In the genomic region with DNA sequence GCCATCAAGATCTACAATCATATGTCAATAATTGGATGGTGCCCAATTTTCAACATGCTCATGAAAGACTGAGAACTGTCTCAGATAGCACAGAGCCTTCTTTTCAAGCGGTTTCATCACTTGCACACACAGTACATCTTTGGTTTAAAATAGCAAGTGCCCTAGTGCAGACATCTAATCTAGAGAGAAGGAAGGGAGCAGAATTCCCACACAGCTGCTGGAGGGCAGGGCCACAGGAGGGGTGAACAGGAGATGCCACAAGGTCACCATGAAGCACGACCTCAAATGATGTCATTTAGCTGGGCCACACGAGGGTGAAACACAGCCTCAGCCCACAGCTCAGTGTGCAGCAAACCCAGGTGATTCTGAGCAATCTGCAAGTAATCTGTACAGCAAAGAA, we compare ENCODE assay signal across 19 cellular contexts. TPM values are rescaled to one million over a fixed set of nuclear protein-coding genes. Genes with fewer than 3 reads are reported as not detected.
A peak's percentile ranks its signal among the peaks of the same experiment; 100 is the strongest.
DNase-seq lines count a peak whose midpoint lies in the region; ATAC-seq and TF ChIP-seq lines count a peak whose summit lies in the region.
"Had no signal": no experiment of that assay in that cellular context is flagged by ENCODE, and none has a peak within 500 bp of the region (broad histone marks: within the 10 kb centered on the region; RNA-seq: fewer than 3 reads in every experiment).

No MANE protein-coding gene starts in this region.

- H3K4me1 Mint-ChIP-seq in CD4-positive, alpha-beta memory T cell, result peaks cover 79 to 96% (median 87%) of the 10 kb centered on the region in 4 donors
- peaks cover 92% of the 10 kb centered on the region for H3K4me1 Mint-ChIP-seq in activated CD8-positive, alpha-beta T cell treated with anti-CD3 and anti-CD28 coated beads, Interleukin-2, amount 10 ng/mL, durations not matched to agents 7 days and 5 days (ENCODE audit: low read depth)

- no peaks in the 10 kb centered on the region for H3K27me3 ChIP-seq in CD4-positive, alpha-beta memory T cell (ENCODE audit: insufficient read depth, low read length)
- H3K27me3 ChIP-seq in KMS-11 (ENCODE audit: insufficient read depth, low read depth) (no peaks in the 10 kb centered on the region), upper lobe of right lung (peaks cover 5% of the 10 kb centered on the region)
- H3K27me3 ChIP-seq: spleen, thyroid gland had no signal

- CTCF ChIA-PET in CD4-positive, alpha-beta memory T cell (lab: Charles Lee; ENCODE audit: partially characterized antibody), result interaction anchor here (1.1 to 1.5 kb wide), 2 partner anchors 13 to 52 kb away, joined by 3 to 4 read pairs; no protein-coding TSS in a partner anchor
- CTCF ChIA-PET in activated CD8-positive, alpha-beta T cell treated with anti-CD3 and anti-CD28 coated beads, Interleukin-2, amount 10 ng/mL, durations not matched to agents 7 days and 5 days (lab: Charles Lee), result interaction anchor here (0.8 to 3.9 kb wide), 8 partner anchors 12 to 125 kb away, joined by 3 to 21 read pairs (median 5); no protein-coding TSS in a partner anchor

- H3K9ac ChIP-seq in KMS-11, result no peak overlapping the region

- ATAC-seq in activated CD8-positive, alpha-beta T cell treated with anti-CD3 and anti-CD28 coated beads, Interleukin-2, amount 10 ng/mL, durations not matched to agents 7 days and 5 days, result peak; percentile 62
- no peak for ATAC-seq in upper lobe of right lung
- ATAC-seq: esophagus mucosa, HCT116, mucosa of descending colon had no signal

- H3K27ac Mint-ChIP-seq in CD4-positive, alpha-beta memory T cell, result peak overlapping the region; percentile 15 to 86 (median 74)
- H3K27ac Mint-ChIP-seq in activated CD8-positive, alpha-beta T cell treated with anti-CD3 and anti-CD28 coated beads, Interleukin-2, amount 10 ng/mL, durations not matched to agents 7 days and 5 days, result peak overlapping the region; percentile 73

- H3K9me3 ChIP-seq in CD4-positive, alpha-beta memory T cell (ENCODE audit: control insufficient read depth in 1 of 2, low read length in 2 of 2), result no peaks in the 10 kb centered on the region
- no peaks in the 10 kb centered on the region for H3K9me3 ChIP-seq in upper lobe of right lung
- H3K9me3 ChIP-seq: mucosa of descending colon, spleen, thyroid gland had no signal

- no peak overlapping the region for H2AFZ ChIP-seq in KMS-11 (ENCODE audit: low read depth)

- peaks cover 0 to 1% of the 10 kb centered on the region in 2 donors for H3K27me3 Mint-ChIP-seq in CD4-positive, alpha-beta memory T cell
- H3K27me3 Mint-ChIP-seq in activated CD8-positive, alpha-beta T cell treated with anti-CD3 and anti-CD28 coated beads, Interleukin-2, amount 10 ng/mL, durations not matched to agents 7 days and 5 days (ENCODE audit: low read depth), result no peaks in the 10 kb centered on the region

- H3K9me3 Mint-ChIP-seq in CD4-positive, alpha-beta memory T cell, result no peaks in the 10 kb centered on the region
- no peaks in the 10 kb centered on the region for H3K9me3 Mint-ChIP-seq in activated CD8-positive, alpha-beta T cell treated with anti-CD3 and anti-CD28 coated beads, Interleukin-2, amount 10 ng/mL, durations not matched to agents 7 days and 5 days (ENCODE audit: insufficient read depth)

- H3K4me2 ChIP-seq in KMS-11, result peak overlapping the region; percentile 8; the same call in 1 of the 2 replicates

- peaks cover 97% of the 10 kb centered on the region for H3K4me1 ChIP-seq in CD4-positive, alpha-beta memory T cell (ENCODE audit: insufficient read depth, low read length)
- peaks cover 42% of the 10 kb centered on the region for H3K4me1 ChIP-seq in KMS-11 (ENCODE audit: low read depth, poor library complexity, severe bottlenecking)
- H3K4me1 ChIP-seq in upper lobe of right lung, result no peaks in the 10 kb centered on the region

- POLR2A ChIA-PET in CD4-positive, alpha-beta memory T cell (lab: Charles Lee; ENCODE audit: partially characterized antibody), result interaction anchor here (0.8 to 14.8 kb wide), 7 partner anchors 9 to 36 kb away, joined by 3 to 159 read pairs (median 6); no protein-coding TSS in a partner anchor
- POLR2A ChIA-PET in activated CD8-positive, alpha-beta T cell treated with anti-CD3 and anti-CD28 coated beads, Interleukin-2, amount 10 ng/mL, durations not matched to agents 7 days and 5 days (lab: Charles Lee), result interaction anchor here (0.9 to 2.0 kb wide), 4 partner anchors 15 to 63 kb away, joined by 3 to 5 read pairs (median 3); no protein-coding TSS in a partner anchor

- TF ChIP-seq CTCF in KMS-11 (conservative IDR thresholded peaks at IDR 0.05; ENCODE audit: low read depth, low read length) (no peak), upper lobe of right lung (IDR thresholded peaks at IDR 0.05) (no peak)

- peaks cover 14% of the 10 kb centered on the region for H3K36me3 ChIP-seq in CD4-positive, alpha-beta memory T cell (ENCODE audit: insufficient read depth, low read length)
- no peaks in the 10 kb centered on the region for H3K36me3 ChIP-seq in KMS-11 (ENCODE audit: insufficient read depth)
- H3K36me3 ChIP-seq in upper lobe of right lung, result no peaks in the 10 kb centered on the region
- H3K36me3 ChIP-seq: spleen, thyroid gland had no signal

- H3K4me3 ChIP-seq in CD4-positive, alpha-beta memory T cell (ENCODE audit: low read length in 2 of 2), result no peak overlapping the region
- H3K4me3 ChIP-seq in KMS-11 (IDR thresholded peaks at IDR 0.05; ENCODE audit: insufficient read depth, low read depth, low read length), result no peak overlapping the region
- H3K4me3 ChIP-seq in upper lobe of right lung, result no peak overlapping the region
- H3K4me3 ChIP-seq: mucosa of descending colon, spleen, thyroid gland had no signal

- peak in 1 of 5 donors; percentile 52 for DNase-seq in CD4-positive, alpha-beta memory T cell
- peak; percentile 69 for DNase-seq in activated CD8-positive, alpha-beta T cell treated with anti-CD3 and anti-CD28 coated beads, Interleukin-2, amount 10 ng/mL, durations not matched to agents 7 days and 5 days
- DNase-seq in myocyte (ENCODE audit: low read depth) (peak; percentile 72), upper lobe of right lung (no peak), HuH-7.5 (ENCODE audit: low spot score) (no peak), superior temporal gyrus (ENCODE audit: extremely low spot score) (no peak), A172 (ENCODE audit: low spot score) (no peak)
- DNase-seq: activated CD8-positive, alpha-beta memory T cell treated with anti-CD3 and anti-CD28 coated beads for 24 hours; aorta; head of caudate nucleus; mucosa of descending colon; NCI-H1694; RPMI8226; spleen; T-helper 9 cell; thyroid gland had no signal

- H3K4me3 Mint-ChIP-seq in CD4-positive, alpha-beta memory T cell, result peak overlapping the region; percentile 18 to 81 (median 62)
- peak overlapping the region; percentile 28 for H3K4me3 Mint-ChIP-seq in activated CD8-positive, alpha-beta T cell treated with anti-CD3 and anti-CD28 coated beads, Interleukin-2, amount 10 ng/mL, durations not matched to agents 7 days and 5 days

- peaks cover 8 to 66% of the 10 kb centered on the region in 2 donors for H3K36me3 Mint-ChIP-seq in CD4-positive, alpha-beta memory T cell
- H3K36me3 Mint-ChIP-seq in activated CD8-positive, alpha-beta T cell treated with anti-CD3 and anti-CD28 coated beads, Interleukin-2, amount 10 ng/mL, durations not matched to agents 7 days and 5 days (ENCODE audit: low read depth), result peaks cover 56% of the 10 kb centered on the region

- H3K79me2 ChIP-seq in KMS-11 (ENCODE audit: insufficient read depth, low read depth), result no peaks in the 10 kb centered on the region

- intact Hi-C loops in CD4-positive, alpha-beta memory T cell (cut with micrococcal nuclease), result loop anchor here (2.0 to 5.0 kb wide), 3 partner anchors 14 to 37 kb away; no protein-coding TSS in a partner anchor
- intact Hi-C loops in upper lobe of right lung (cut with DNase I), result no loop called here

- H4K20me1 ChIP-seq in KMS-11 (ENCODE audit: insufficient read depth), result no peaks in the 10 kb centered on the region

- H3K27ac ChIP-seq in CD4-positive, alpha-beta memory T cell (ENCODE audit: low read depth, low read length), result no peak overlapping the region
- peak overlapping the region; percentile 15; the same call in 1 of the 2 replicates for H3K27ac ChIP-seq in KMS-11
- H3K27ac ChIP-seq in upper lobe of right lung, result no peak overlapping the region
- H3K27ac ChIP-seq: spleen had no signal

RNA-seq across cellular contexts. Expression of gene LEF1, which starts 24.3 kb away (rescaled TPM):
- total RNA-seq in CD4-positive, alpha-beta memory T cell, result 100 to 1,000 TPM; 363 to 382 TPM
- 100 to 1,000 TPM; 307 to 399 TPM for polyA plus RNA-seq in CD4-positive, alpha-beta memory T cell
- 100 to 1,000 TPM; 205 to 246 TPM for total RNA-seq in activated CD8-positive, alpha-beta T cell treated with anti-CD3 and anti-CD28 coated beads, Interleukin-2, amount 10 ng/mL, durations not matched to agents 7 days and 5 days
- total RNA-seq in myocyte (3.0 and 7.3 TPM in 2 replicates), upper lobe of right lung (9.1 TPM)
- 20.4 TPM for polyA plus RNA-seq in myocyte (2012)
- total RNA-seq in A172 (2014; rRNA removed; shearing (Covaris generic)), result 4.7 and 6.1 TPM in 2 replicates

Comparison
In these comparisons a context has a peak if more than half of its experiments do, and no peak if none do; other contexts are left out.
1. DNase-seq: peak in activated CD8-positive, alpha-beta T cell treated with anti-CD3 and anti-CD28 coated beads, Interleukin-2, amount 10 ng/mL, durations not matched to agents 7 days and 5 days (single experiment) and myocyte (single experiment); none in upper lobe of right lung (single experiment), HuH-7.5 (single experiment), superior temporal gyrus (single experiment) and A172 (single experiment).
2. RNA of gene LEF1, which starts 24.3 kb away (total RNA-seq): 363 to 382 TPM in CD4-positive, alpha-beta memory T cell and 205 to 246 TPM in activated CD8-positive, alpha-beta T cell treated with anti-CD3 and anti-CD28 coated beads, Interleukin-2, amount 10 ng/mL, durations not matched to agents 7 days and 5 days; 9.1 TPM in upper lobe of right lung (single experiment), 4.7 to 6.1 TPM in A172 and 3.0 to 7.3 TPM in myocyte; every median in the first group is over 10 times any median in the second.